7 cellular contexts compared by ENCODE assay signal in the genomic region with DNA sequence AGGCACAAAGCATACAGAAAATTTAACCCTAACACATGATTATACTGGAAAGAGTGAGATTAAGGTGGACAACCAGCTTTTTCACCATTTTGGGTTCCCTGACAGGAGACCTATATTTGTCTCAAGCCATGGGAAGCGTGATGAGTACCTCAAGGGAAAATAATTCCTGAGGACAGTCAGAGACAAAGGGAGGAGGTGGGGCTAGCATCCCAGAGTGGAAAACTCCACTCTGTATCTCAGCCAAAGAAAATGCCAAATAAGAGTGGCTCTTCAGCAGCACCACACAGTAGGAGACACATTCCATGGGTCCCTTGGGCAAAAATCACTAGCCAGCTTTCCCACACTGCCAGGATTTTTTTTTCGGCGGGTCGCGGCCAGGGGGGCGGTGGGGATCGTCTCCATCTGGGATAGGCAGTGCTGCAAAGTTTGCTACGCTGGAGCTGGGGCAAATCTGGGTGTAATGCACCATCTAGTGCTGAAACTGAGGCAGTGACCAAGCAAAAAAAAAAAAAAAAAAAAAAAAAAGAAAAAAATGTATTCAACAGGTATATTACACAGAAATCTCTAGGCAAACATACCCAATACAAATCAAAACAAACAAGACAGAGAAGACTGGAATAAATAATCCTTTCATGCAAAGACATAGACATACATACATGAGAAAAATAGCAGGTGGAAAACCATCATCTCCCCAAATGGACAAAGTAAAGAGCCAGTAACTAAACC.
DNase-seq lines count a peak whose midpoint lies in the region; ATAC-seq and TF ChIP-seq lines count a peak whose summit lies in the region.

No MANE protein-coding gene starts in this region.

- H3K9me3 ChIP-seq in HUES48 (ENCODE audit: control insufficient read depth, insufficient read depth, low read length) (no peaks in the 10 kb centered on the region), right lobe of liver (no peaks in the 10 kb centered on the region)

- ATAC-seq in WTC11 (peak; percentile 99), right lobe of liver (peak in 2 of 4 donors; percentile 24 to 30), GM19463 (IDR thresholded peaks at IDR 0.05; ENCODE audit: unreplicated experiment) (no peak)

- 3% methylated on average over 6 of the region's 8 CpGs for WGBS in right lobe of liver (ENCODE audit: insufficient coverage, low coverage, low lambda C conversion rate, missing lambda C conversion rate)

- TF ChIP-seq POLR2A in right lobe of liver (IDR thresholded peaks at IDR 0.05): no peak

- H3K9ac ChIP-seq in HUES48 (ENCODE audit: low read depth, low read length): peak overlapping the region; percentile 79

- peaks cover 14% of the 10 kb centered on the region for H3K9me3 Mint-ChIP-seq in WTC11

- peaks cover 17% of the 10 kb centered on the region for H3K4me1 Mint-ChIP-seq in WTC11

- POLR2A ChIA-PET in WTC11 (lab: Charles Lee): no interaction called here

- peak overlapping the region; percentile 76 for H3K4me3 Mint-ChIP-seq in WTC11

- H3K4me1 ChIP-seq in HUES48 (ENCODE audit: control insufficient read depth, insufficient read depth, low read length) (peaks cover 10% of the 10 kb centered on the region), right lobe of liver (no peaks in the 10 kb centered on the region)

- DNase-seq in GM13977 (ENCODE audit: low spot score): peak; percentile 34
- DNase-seq in WTC11 (ENCODE audit: low spot score): peak; percentile 70
- DNase-seq in right lobe of liver: no peak
- DNase-seq in stimulated activated CD4-positive, alpha-beta T cell treated with anti-CD3 and anti-CD28 coated beads, Interleukin-4, amount 100 ng/mL, for 1 hour: no peak
- DNase-seq in NCI-H1092 treated with DMSO at 0.1 percent for 48 hours (lab: John Stamatoyannopoulos, UW): no peak

- H3K27ac Mint-ChIP-seq in WTC11: no peak overlapping the region

- CTCF ChIA-PET in WTC11 (lab: Charles Lee): interaction anchor here (0.6 to 2.5 kb wide), 12 partner anchors 11 to 559 kb away, joined by 3 to 10 read pairs (median 5); no protein-coding TSS in a partner anchor

- no peaks in the 10 kb centered on the region for H3K36me3 Mint-ChIP-seq in WTC11

- H3K27me3 ChIP-seq in HUES48 (ENCODE audit: control insufficient read depth, insufficient read depth, low read length): no peaks in the 10 kb centered on the region
- no peaks in the 10 kb centered on the region for H3K27me3 ChIP-seq in right lobe of liver

- TF ChIP-seq CTCF in GM13977 (IDR thresholded peaks at IDR 0.05; ENCODE audit: extremely low read depth, insufficient read depth, missing control alignments): peak; percentile 55
- TF ChIP-seq CTCF in WTC11 (IDR thresholded peaks at IDR 0.05): peak; percentile 47
- TF ChIP-seq CTCF in right lobe of liver (IDR thresholded peaks at IDR 0.05): peak in 3 of 4 donors; percentile 23 to 30 (median 28)

- intact Hi-C loops in right lobe of liver (cut with DNase I): no loop called here

- H3K27me3 Mint-ChIP-seq in WTC11 (ENCODE audit: low read depth): no peaks in the 10 kb centered on the region

- H3K4me3 ChIP-seq in HUES48 (ENCODE audit: low read depth, low read length) (peak overlapping the region; percentile 84), right lobe of liver (no peak overlapping the region)

- in situ Hi-C loops in GM13977 (cut with MboI; ENCODE audit: low pct_unique_long_range_greater_than_20kb, low sequenced_read_pairs, unreplicated experiment): loop anchor here (25.0 kb wide), 1 partner anchor 392 kb away; the partner anchor contains the start of gene ROS1

- H3K36me3 ChIP-seq in HUES48 (ENCODE audit: control insufficient read depth, insufficient read depth, low read length) (no peaks in the 10 kb centered on the region), right lobe of liver (no peaks in the 10 kb centered on the region)

- H3K27ac ChIP-seq in HUES48 (ENCODE audit: low read depth, low read length) (no peak overlapping the region), right lobe of liver (no peak overlapping the region)

TF ChIP-seq in WTC11, 78 proteins besides CTCF, POLR2A, EP300 and RAD21:
- TF ChIP-seq JUN (CRISPR knock-in tag; IDR thresholded peaks at IDR 0.05): no peak
- TF ChIP-seq, protein P1, sequence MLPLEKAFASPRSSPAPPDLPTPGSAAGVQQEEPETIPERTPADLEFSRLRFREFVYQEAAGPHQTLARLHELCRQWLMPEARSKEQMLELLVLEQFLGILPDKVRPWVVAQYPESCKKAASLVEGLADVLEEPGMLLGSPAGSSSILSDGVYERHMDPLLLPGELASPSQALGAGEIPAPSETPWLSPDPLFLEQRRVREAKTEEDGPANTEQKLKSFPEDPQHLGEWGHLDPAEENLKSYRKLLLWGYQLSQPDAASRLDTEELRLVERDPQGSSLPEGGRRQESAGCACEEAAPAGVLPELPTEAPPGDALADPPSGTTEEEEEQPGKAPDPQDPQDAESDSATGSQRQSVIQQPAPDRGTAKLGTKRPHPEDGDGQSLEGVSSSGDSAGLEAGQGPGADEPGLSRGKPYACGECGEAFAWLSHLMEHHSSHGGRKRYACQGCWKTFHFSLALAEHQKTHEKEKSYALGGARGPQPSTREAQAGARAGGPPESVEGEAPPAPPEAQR (CRISPR knock-in tag; IDR thresholded peaks at IDR 0.05): no peak
- no peak for TF ChIP-seq FOXP1 (CRISPR knock-in tag; IDR thresholded peaks at IDR 0.05; ENCODE audit: borderline replicate concordance)
- TF ChIP-seq CBFB (CRISPR knock-in tag; IDR thresholded peaks at IDR 0.05; ENCODE audit: low read depth): no peak
- TF ChIP-seq ZBTB43 (CRISPR knock-in tag; IDR thresholded peaks at IDR 0.05): no peak

Comparison
In these comparisons a context has a peak if more than half of its experiments do, and no peak if none do; other contexts are left out.
1. DNase-seq: peak in GM13977 (single experiment) and WTC11 (single experiment); none in right lobe of liver (0 of 3), stimulated activated CD4-positive, alpha-beta T cell treated with anti-CD3 and anti-CD28 coated beads, Interleukin-4, amount 100 ng/mL, for 1 hour (single experiment) and NCI-H1092 treated with DMSO at 0.1 percent for 48 hours (single experiment).
2. Peak in every context shown above with its lines, with median percentiles within 50 percentile points of each other: CTCF ChIP-seq.